8 cellular contexts compared by ENCODE assay signal in genomic region chr6:28648035-28648877, GRCh38.
DNase-seq lines count a peak whose midpoint lies in the region; TF ChIP-seq lines count a peak whose summit lies in the region.

No MANE protein-coding gene starts in this region.

- H3K4me2 ChIP-seq in BLaER1 treated with 17β-estradiol and CSF1 and Interleukin-3, amounts not matched to agents 10 nM and 100 nM: peak overlapping the region; percentile 76 to 93 (median 85)
- H3K4me2 ChIP-seq in GM23248 (ENCODE audit: unreplicated experiment) (peak overlapping the region; percentile 92), osteoblast (ENCODE audit: insufficient read depth, low read length) (peak overlapping the region; percentile 96)

- H3K9ac ChIP-seq in BLaER1 treated with 17β-estradiol and CSF1 and Interleukin-3, amounts not matched to agents 10 nM and 100 nM: peak overlapping the region; percentile 58 to 80 (median 75)
- H3K9ac ChIP-seq in GM23248: peak overlapping the region; percentile 68

- H3K4me3 Mint-ChIP-seq in activated CD4-positive, alpha-beta memory T cell treated with anti-CD3 and anti-CD28 coated beads for 36 hours: peak overlapping the region; percentile 83

- peaks cover 24% of the 10 kb centered on the region for H3F3A ChIP-seq in GM23248 (ENCODE audit: insufficient read depth)

- no peaks in the 10 kb centered on the region for H3K36me3 ChIP-seq in BLaER1 treated with 17β-estradiol and CSF1 and Interleukin-3, amounts not matched to agents 10 nM and 100 nM
- H3K36me3 ChIP-seq in GM23248 (ENCODE audit: low read depth) (no peaks in the 10 kb centered on the region), osteoblast (ENCODE audit: insufficient read depth, low read length) (no peaks in the 10 kb centered on the region), urinary bladder (ENCODE audit: insufficient read depth) (no peaks in the 10 kb centered on the region)

- POLR2A ChIA-PET in activated CD4-positive, alpha-beta memory T cell treated with anti-CD3 and anti-CD28 coated beads for 36 hours (lab: Charles Lee): no interaction called here

- H3K27ac Mint-ChIP-seq in activated CD4-positive, alpha-beta memory T cell treated with anti-CD3 and anti-CD28 coated beads for 36 hours: no peak overlapping the region

- H3K9me2 ChIP-seq in GM23248 (ENCODE audit: insufficient read depth): no peaks in the 10 kb centered on the region

- TF ChIP-seq CTCF in fibroblast of mammary gland (conservative IDR thresholded peaks at IDR 0.05; ENCODE audit: control insufficient read depth, insufficient read depth, low read depth, low read length) (no peak), osteoblast (IDR thresholded peaks at IDR 0.05; ENCODE audit: extremely low read depth, low read depth, low read length) (no peak)

- H2AFZ ChIP-seq in GM23248 (peak overlapping the region; percentile 97), osteoblast (ENCODE audit: low read length) (peak overlapping the region; percentile 98)

- intact Hi-C loops in activated CD4-positive, alpha-beta memory T cell treated with anti-CD3 and anti-CD28 coated beads for 36 hours (cut with micrococcal nuclease): loop anchor here (1.0 to 10.0 kb wide), 3 partner anchors 10 to 297 kb away; no protein-coding TSS in a partner anchor

- H3K79me2 ChIP-seq in GM23248 (ENCODE audit: insufficient read depth) (no peaks in the 10 kb centered on the region), osteoblast (ENCODE audit: insufficient read depth, low read length) (no peaks in the 10 kb centered on the region)

- peaks cover 7 to 11% (median 9%) of the 10 kb centered on the region in 10 experiments; a peak in 17 of 20 replicates for H3K4me1 ChIP-seq in BLaER1 treated with 17β-estradiol and CSF1 and Interleukin-3, amounts not matched to agents 10 nM and 100 nM
- H3K4me1 ChIP-seq in GM23248 (ENCODE audit: insufficient read depth) (peaks cover 7% of the 10 kb centered on the region), osteoblast (ENCODE audit: insufficient read depth, low read length) (peaks cover 6% of the 10 kb centered on the region), urinary bladder (ENCODE audit: insufficient read depth) (no peaks in the 10 kb centered on the region)

- H3K4me1 Mint-ChIP-seq in activated CD4-positive, alpha-beta memory T cell treated with anti-CD3 and anti-CD28 coated beads for 36 hours (ENCODE audit: low read depth): peaks cover 10% of the 10 kb centered on the region

- H3K4me3 ChIP-seq in BLaER1 treated with 17β-estradiol and CSF1 and Interleukin-3, amounts not matched to agents 10 nM and 100 nM: peak overlapping the region; percentile 57 to 78 (median 71)
- H3K4me3 ChIP-seq in GM23248 (peak overlapping the region; percentile 84), fibroblast of mammary gland (ENCODE audit: control insufficient read depth, low read depth, low read length) (peak overlapping the region; percentile 77), osteoblast (ENCODE audit: insufficient read depth, low read length) (peak overlapping the region; percentile 92), urinary bladder (ENCODE audit: low read depth, low read length) (peak overlapping the region; percentile 26)

- 1% methylated on average over 27 of the region's 27 CpGs for WGBS in GM23248 (ENCODE audit: low coverage in 1 of 2, low lambda C conversion rate in 2 of 2, missing lambda C conversion rate in 2 of 2), 2 experiments
- WGBS in urinary bladder: under 1% methylated on average over 27 of the region's 27 CpGs

- in situ Hi-C loops in GM23248 (cut with MboI): no loop called here

- no peaks in the 10 kb centered on the region for H4K20me1 ChIP-seq in BLaER1 treated with 17β-estradiol and CSF1 and Interleukin-3, amounts not matched to agents 10 nM and 100 nM
- H4K20me1 ChIP-seq in GM23248 (ENCODE audit: insufficient read depth) (no peaks in the 10 kb centered on the region), osteoblast (ENCODE audit: insufficient read depth, low read length) (no peaks in the 10 kb centered on the region)

- no peaks in the 10 kb centered on the region for H3K27me3 ChIP-seq in BLaER1 treated with 17β-estradiol and CSF1 and Interleukin-3, amounts not matched to agents 10 nM and 100 nM
- H3K27me3 ChIP-seq in GM23248 (replicated peaks; ENCODE audit: insufficient read depth) (no peaks in the 10 kb centered on the region), osteoblast (ENCODE audit: insufficient read depth, low read length) (no peaks in the 10 kb centered on the region)

- H3K9me3 Mint-ChIP-seq in activated CD4-positive, alpha-beta memory T cell treated with anti-CD3 and anti-CD28 coated beads for 36 hours: no peaks in the 10 kb centered on the region

- H3K9me3 ChIP-seq in BLaER1 treated with 17β-estradiol and CSF1 and Interleukin-3, amounts not matched to agents 10 nM and 100 nM (replicated peaks in 1 of 11): no peaks in the 10 kb centered on the region
- no peaks in the 10 kb centered on the region for H3K9me3 ChIP-seq in GM23248 (ENCODE audit: low read depth)
- H3K9me3 ChIP-seq in osteoblast (ENCODE audit: low read depth, low read length): no peaks in the 10 kb centered on the region

- peaks cover 56% of the 10 kb centered on the region for H3K27me3 Mint-ChIP-seq in activated CD4-positive, alpha-beta memory T cell treated with anti-CD3 and anti-CD28 coated beads for 36 hours

- DNase-seq in GM23248 (peak; percentile 77), NCI-H446 (lab: John Stamatoyannopoulos, UW) (peak; percentile 76 to 88), fibroblast of mammary gland (ENCODE audit: low read depth) (peak; percentile 83), osteoblast (ENCODE audit: insufficient read length, low spot score, missing footprints) (no peak), ureter (ENCODE audit: low spot score) (no peak)
- peak; percentile 71 for DNase-seq in activated CD4-positive, alpha-beta memory T cell treated with anti-CD3 and anti-CD28 coated beads for 36 hours

- no peaks in the 10 kb centered on the region for H3K36me3 Mint-ChIP-seq in activated CD4-positive, alpha-beta memory T cell treated with anti-CD3 and anti-CD28 coated beads for 36 hours

- CTCF ChIA-PET in activated CD4-positive, alpha-beta memory T cell treated with anti-CD3 and anti-CD28 coated beads for 36 hours (lab: Charles Lee): no interaction called here

- H3K27ac ChIP-seq in BLaER1 treated with 17β-estradiol and CSF1 and Interleukin-3, amounts not matched to agents 10 nM and 100 nM: peak overlapping the region in 9 of 11 experiments; percentile 20 to 66 (median 39); a peak in 15 of 22 replicates
- peak overlapping the region; percentile 41 for H3K27ac ChIP-seq in GM23248
- peak overlapping the region; percentile 62 for H3K27ac ChIP-seq in osteoblast (ENCODE audit: low read depth, low read length)
- no peak overlapping the region for H3K27ac ChIP-seq in urinary bladder (ENCODE audit: low read depth)

Comparison
In these comparisons a context has a peak if more than half of its experiments do, and no peak if none do; other contexts are left out.
1. H3K4me3 ChIP-seq: peak in every context shown above with its lines; median percentile 92 in osteoblast; 84 in GM23248; 77 in fibroblast of mammary gland; 71 in BLaER1 treated with 17β-estradiol and CSF1 and Interleukin-3, amounts not matched to agents 10 nM and 100 nM; 26 in urinary bladder.
2. DNase-seq: peak in GM23248 (single experiment), NCI-H446 (2 of 2), activated CD4-positive, alpha-beta memory T cell treated with anti-CD3 and anti-CD28 coated beads for 36 hours (single experiment) and fibroblast of mammary gland (single experiment); none in osteoblast (single experiment) and ureter (single experiment).
3. Peak in every context shown above with its lines, with median percentiles within 50 percentile points of each other: H3K4me2 ChIP-seq.